ENCODE assay signal across 8 cellular contexts in genomic region chr12:15883536-15883935, GRCh38. TPM values are rescaled to one million over a fixed set of nuclear protein-coding genes. Genes with fewer than 3 reads are reported as not detected.
DNase-seq lines count a peak whose midpoint lies in the region; FAIRE-seq and TF ChIP-seq lines count a peak whose summit lies in the region.

No MANE protein-coding gene starts in this region.

- H3K4me3 ChIP-seq in GM23248, result peak overlapping the region; percentile 97
- peak overlapping the region; percentile 96 for H3K4me3 ChIP-seq in skeletal muscle satellite cell (ENCODE audit: low read length)
- peak overlapping the region in 1 of 2 donors; percentile 72 for H3K4me3 ChIP-seq in small intestine (ENCODE audit: low read depth in 1 of 2, low read length in 2 of 2)

- H2AFZ ChIP-seq in GM23248, result no peak overlapping the region

- no peaks in the 10 kb centered on the region for H3K9me2 ChIP-seq in GM23248 (ENCODE audit: insufficient read depth)

- peak overlapping the region; percentile 99 for H3K27ac Mint-ChIP-seq in T-helper 2 cell treated with Interferon-gamma antibody and Interleukin-4, amounts not matched to agents 5 μg/mL and 100 μg/mL, for 36 hours
- H3K27ac Mint-ChIP-seq in glutamatergic neuron (ENCODE audit: unreplicated experiment), result peak overlapping the region; percentile 95

- H3K9ac ChIP-seq in GM23248, result peak overlapping the region; percentile 100
- H3K9ac ChIP-seq in skeletal muscle satellite cell (ENCODE audit: low read depth, low read length), result peak overlapping the region; percentile 100

- H3K27ac ChIP-seq in GM23248 (peak overlapping the region; percentile 99), small intestine (ENCODE audit: low read depth in 1 of 2, low read length in 1 of 2) (no peak overlapping the region)

- peak; percentile 65 for DNase-seq in GM23248
- DNase-seq in T-helper 2 cell treated with Interferon-gamma antibody and Interleukin-4, amounts not matched to agents 5 μg/mL and 100 μg/mL, for 36 hours (ENCODE audit: low spot score), result no peak
- DNase-seq in glutamatergic neuron, result no peak
- no peak for DNase-seq in occipital lobe (lab: John Stamatoyannopoulos, UW)
- DNase-seq in NCI-H2227 (lab: John Stamatoyannopoulos, UW; ENCODE audit: unreplicated experiment), result no peak
- DNase-seq in stimulated activated CD4-positive, alpha-beta T cell treated with anti-CD3 and anti-CD28 coated beads, Interleukin-15, amount 100 ng/mL, for 24 hours, result no peak
- DNase-seq in small intestine, result no peak

- TF ChIP-seq CTCF in glutamatergic neuron (IDR thresholded peaks at IDR 0.05; ENCODE audit: partially characterized antibody, unreplicated experiment), result no peak

- H3K79me2 ChIP-seq in GM23248 (ENCODE audit: insufficient read depth), result peaks cover 63% of the 10 kb centered on the region

- H3K27me3 ChIP-seq in GM23248 (replicated peaks; ENCODE audit: insufficient read depth) (no peaks in the 10 kb centered on the region), skeletal muscle satellite cell (ENCODE audit: control insufficient read depth, insufficient read depth, low read length) (no peaks in the 10 kb centered on the region), small intestine (ENCODE audit: control insufficient read depth in 2 of 2, insufficient read depth in 2 of 2, low read length in 2 of 2) (no peaks in the 10 kb centered on the region)

- peaks cover 32% of the 10 kb centered on the region for H3K4me1 ChIP-seq in GM23248 (ENCODE audit: insufficient read depth)
- peaks cover 36% of the 10 kb centered on the region for H3K4me1 ChIP-seq in skeletal muscle satellite cell (ENCODE audit: control insufficient read depth, insufficient read depth, low read length)
- peaks cover 0 to 12% of the 10 kb centered on the region in 2 donors for H3K4me1 ChIP-seq in small intestine (ENCODE audit: control insufficient read depth in 2 of 2, insufficient read depth in 1 of 2, low read depth in 1 of 2, low read length in 1 of 2)

- H4K20me1 ChIP-seq in GM23248 (ENCODE audit: insufficient read depth), result 0 out of 2 replicates have a peak, but pooled peaks cover 6% of the 10 kb centered on the region

- H3K27me3 Mint-ChIP-seq in T-helper 2 cell treated with Interferon-gamma antibody and Interleukin-4, amounts not matched to agents 5 μg/mL and 100 μg/mL, for 36 hours (ENCODE audit: low read depth), result no peaks in the 10 kb centered on the region
- peaks cover 4% of the 10 kb centered on the region for H3K27me3 Mint-ChIP-seq in glutamatergic neuron (ENCODE audit: unreplicated experiment)

- peak overlapping the region; percentile 95 for H3K4me3 Mint-ChIP-seq in T-helper 2 cell treated with Interferon-gamma antibody and Interleukin-4, amounts not matched to agents 5 μg/mL and 100 μg/mL, for 36 hours
- peak overlapping the region; percentile 93 for H3K4me3 Mint-ChIP-seq in glutamatergic neuron (ENCODE audit: unreplicated experiment)

- in situ Hi-C loops in GM23248 (cut with MboI), result no loop called here

- peaks cover 47% of the 10 kb centered on the region for H3K4me1 Mint-ChIP-seq in T-helper 2 cell treated with Interferon-gamma antibody and Interleukin-4, amounts not matched to agents 5 μg/mL and 100 μg/mL, for 36 hours (ENCODE audit: low read depth)
- H3K4me1 Mint-ChIP-seq in glutamatergic neuron (ENCODE audit: low read depth, unreplicated experiment), result peaks cover 11% of the 10 kb centered on the region

- WGBS in GM23248 (ENCODE audit: low coverage in 1 of 2, low lambda C conversion rate in 2 of 2, missing lambda C conversion rate in 2 of 2), 2 experiments, result 4 to 6% methylated on average over 6 of the region's 6 CpGs
- 9 to 39% (median 20%) methylated on average over 6 of the region's 6 CpGs for WGBS in small intestine, 3 donors

- peaks cover 15% of the 10 kb centered on the region; the same call in 1 of the 2 replicates for H3K36me3 ChIP-seq in GM23248 (ENCODE audit: low read depth)
- H3K36me3 ChIP-seq in skeletal muscle satellite cell (ENCODE audit: insufficient read depth, low read length), result peaks cover 37% of the 10 kb centered on the region
- H3K36me3 ChIP-seq in small intestine (ENCODE audit: control insufficient read depth in 2 of 2, insufficient read depth in 2 of 2, low read length in 2 of 2), result no peaks in the 10 kb centered on the region

- H3K9me3 Mint-ChIP-seq in T-helper 2 cell treated with Interferon-gamma antibody and Interleukin-4, amounts not matched to agents 5 μg/mL and 100 μg/mL, for 36 hours, result no peaks in the 10 kb centered on the region
- peaks cover 13% of the 10 kb centered on the region for H3K9me3 Mint-ChIP-seq in glutamatergic neuron (ENCODE audit: unreplicated experiment)

- H3K4me2 ChIP-seq in GM23248 (ENCODE audit: unreplicated experiment) (peak overlapping the region; percentile 98), skeletal muscle satellite cell (ENCODE audit: low read length) (peak overlapping the region; percentile 98)

- peaks cover 30% of the 10 kb centered on the region for H3K36me3 Mint-ChIP-seq in T-helper 2 cell treated with Interferon-gamma antibody and Interleukin-4, amounts not matched to agents 5 μg/mL and 100 μg/mL, for 36 hours (ENCODE audit: low read depth)
- peaks cover 4% of the 10 kb centered on the region for H3K36me3 Mint-ChIP-seq in glutamatergic neuron (ENCODE audit: unreplicated experiment)

- H3F3A ChIP-seq in GM23248 (ENCODE audit: insufficient read depth), result peaks cover 28% of the 10 kb centered on the region; the same call in 1 of the 2 replicates

- no peak for FAIRE-seq in small intestine (lab: Jason Lieb, UNC)

- H3K9me3 ChIP-seq in GM23248 (ENCODE audit: low read depth) (no peaks in the 10 kb centered on the region), skeletal muscle satellite cell (replicated peaks; ENCODE audit: low read length) (no peaks in the 10 kb centered on the region), small intestine (ENCODE audit: control insufficient read depth, low read depth) (no peaks in the 10 kb centered on the region)

RNA-seq across cellular contexts. Expression of gene STRAP, which starts 1.3 kb away (rescaled TPM):
- 94.1 and 128 TPM in 2 replicates for total RNA-seq in GM23248 (2014; rRNA removed; shearing (Covaris generic))
- 284 and 294 TPM in 2 replicates for polyA plus RNA-seq in GM23248 (2016; fragmentation: Nextera tagmentation; extraction: Ambion mirVana)
- 159 TPM for total RNA-seq in glutamatergic neuron (ENCODE audit: unreplicated experiment)
- total RNA-seq in skeletal muscle satellite cell (2012; rRNA removed), result 135 and 137 TPM in 2 replicates
- total RNA-seq in occipital lobe, result 66.8 TPM
- polyA plus RNA-seq in small intestine, result 100 to 1,000 TPM in 1 of 3 donors, 10 to 100 TPM in 2; 72.1 to 104 (median 95.3) TPM

RNA-seq across cellular contexts. Expression of gene DERA, which starts 27.6 kb away (rescaled TPM):
- total RNA-seq in GM23248 (2014; rRNA removed; shearing (Covaris generic)), result 43.6 and 47.3 TPM in 2 replicates
- polyA plus RNA-seq in GM23248 (2016; fragmentation: Nextera tagmentation; extraction: Ambion mirVana), result 70.5 and 71.3 TPM in 2 replicates
- 55.6 TPM for total RNA-seq in glutamatergic neuron (ENCODE audit: unreplicated experiment)
- 57.3 and 66.2 TPM in 2 replicates for total RNA-seq in skeletal muscle satellite cell (2012; rRNA removed)
- total RNA-seq in occipital lobe, result 7.2 TPM
- 100 to 1,000 TPM in 1 of 3 donors, 10 to 100 TPM in 2; 36.0 to 133 (median 88.4) TPM for polyA plus RNA-seq in small intestine
